3 cellular contexts compared by ENCODE assay signal in the genomic region with DNA sequence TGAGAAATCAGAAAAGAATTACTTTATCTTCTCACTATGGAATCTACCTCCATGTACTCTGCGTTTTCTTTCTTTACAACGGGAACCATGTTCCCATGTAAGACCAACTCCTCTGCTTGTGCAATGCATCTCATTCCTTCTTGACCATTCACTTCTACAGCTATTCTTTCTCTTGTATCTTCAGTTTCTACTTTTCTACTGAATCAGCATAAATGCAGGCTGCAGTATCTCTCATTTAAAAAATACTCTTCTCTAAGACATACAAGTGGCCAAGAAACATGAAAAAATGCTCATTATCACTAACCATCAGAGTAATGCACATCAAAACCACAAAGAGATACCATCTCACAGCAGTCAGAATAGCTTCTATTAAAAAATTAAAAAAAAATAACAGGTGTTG.
TF ChIP-seq lines count a peak whose summit lies in the region.

No MANE protein-coding gene starts in this region.

TF ChIP-seq in HepG2, 621 proteins besides CTCF, POLR2A, EP300 and RAD21:
- TF ChIP-seq SMAD3 (CRISPR knock-in tag; IDR thresholded peaks at IDR 0.05): no peak
- peak; percentile 69 to 87 for TF ChIP-seq MAFK (conservative IDR thresholded peaks at IDR 0.05 in 1 of 2, IDR thresholded peaks at IDR 0.05 in 1 of 2; ENCODE audit: low read length in 2 of 2)
- no peak for TF ChIP-seq SNAI1 (CRISPR knock-in tag; IDR thresholded peaks at IDR 0.05; ENCODE audit: borderline replicate concordance)
- TF ChIP-seq MAFF (IDR thresholded peaks at IDR 0.05; ENCODE audit: low read depth, low read length): peak; percentile 78

TF ChIP-seq in WTC11, 78 proteins besides CTCF, POLR2A, EP300 and RAD21:
- TF ChIP-seq EMX1 (CRISPR knock-in tag; IDR thresholded peaks at IDR 0.05) (no peak), ESRRA (CRISPR knock-in tag; IDR thresholded peaks at IDR 0.05; ENCODE audit: borderline replicate concordance) (no peak), IRF2 (CRISPR knock-in tag; IDR thresholded peaks at IDR 0.05; ENCODE audit: borderline replicate concordance, low read depth) (no peak), GABPB1 (CRISPR knock-in tag; IDR thresholded peaks at IDR 0.05) (no peak), SMAD3 (CRISPR knock-in tag; IDR thresholded peaks at IDR 0.05; ENCODE audit: borderline replicate concordance) (no peak), MXD4 (CRISPR knock-in tag; IDR thresholded peaks at IDR 0.05; ENCODE audit: borderline replicate concordance) (no peak), NFE2L1 (CRISPR knock-in tag; IDR thresholded peaks at IDR 0.05) (no peak)
- TF ChIP-seq, protein P1, sequence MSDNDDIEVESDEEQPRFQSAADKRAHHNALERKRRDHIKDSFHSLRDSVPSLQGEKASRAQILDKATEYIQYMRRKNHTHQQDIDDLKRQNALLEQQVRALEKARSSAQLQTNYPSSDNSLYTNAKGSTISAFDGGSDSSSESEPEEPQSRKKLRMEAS (CRISPR knock-in tag; IDR thresholded peaks at IDR 0.05): no peak
- TF ChIP-seq, protein P2, sequence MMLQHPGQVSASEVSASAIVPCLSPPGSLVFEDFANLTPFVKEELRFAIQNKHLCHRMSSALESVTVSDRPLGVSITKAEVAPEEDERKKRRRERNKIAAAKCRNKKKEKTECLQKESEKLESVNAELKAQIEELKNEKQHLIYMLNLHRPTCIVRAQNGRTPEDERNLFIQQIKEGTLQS (CRISPR knock-in tag; conservative IDR thresholded peaks at IDR 0.05): no peak
- TF ChIP-seq, protein P3, sequence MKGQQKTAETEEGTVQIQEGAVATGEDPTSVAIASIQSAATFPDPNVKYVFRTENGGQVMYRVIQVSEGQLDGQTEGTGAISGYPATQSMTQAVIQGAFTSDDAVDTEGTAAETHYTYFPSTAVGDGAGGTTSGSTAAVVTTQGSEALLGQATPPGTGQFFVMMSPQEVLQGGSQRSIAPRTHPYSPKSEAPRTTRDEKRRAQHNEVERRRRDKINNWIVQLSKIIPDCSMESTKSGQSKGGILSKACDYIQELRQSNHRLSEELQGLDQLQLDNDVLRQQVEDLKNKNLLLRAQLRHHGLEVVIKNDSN (CRISPR knock-in tag; IDR thresholded peaks at IDR 0.05): no peak
- TF ChIP-seq, protein P4, sequence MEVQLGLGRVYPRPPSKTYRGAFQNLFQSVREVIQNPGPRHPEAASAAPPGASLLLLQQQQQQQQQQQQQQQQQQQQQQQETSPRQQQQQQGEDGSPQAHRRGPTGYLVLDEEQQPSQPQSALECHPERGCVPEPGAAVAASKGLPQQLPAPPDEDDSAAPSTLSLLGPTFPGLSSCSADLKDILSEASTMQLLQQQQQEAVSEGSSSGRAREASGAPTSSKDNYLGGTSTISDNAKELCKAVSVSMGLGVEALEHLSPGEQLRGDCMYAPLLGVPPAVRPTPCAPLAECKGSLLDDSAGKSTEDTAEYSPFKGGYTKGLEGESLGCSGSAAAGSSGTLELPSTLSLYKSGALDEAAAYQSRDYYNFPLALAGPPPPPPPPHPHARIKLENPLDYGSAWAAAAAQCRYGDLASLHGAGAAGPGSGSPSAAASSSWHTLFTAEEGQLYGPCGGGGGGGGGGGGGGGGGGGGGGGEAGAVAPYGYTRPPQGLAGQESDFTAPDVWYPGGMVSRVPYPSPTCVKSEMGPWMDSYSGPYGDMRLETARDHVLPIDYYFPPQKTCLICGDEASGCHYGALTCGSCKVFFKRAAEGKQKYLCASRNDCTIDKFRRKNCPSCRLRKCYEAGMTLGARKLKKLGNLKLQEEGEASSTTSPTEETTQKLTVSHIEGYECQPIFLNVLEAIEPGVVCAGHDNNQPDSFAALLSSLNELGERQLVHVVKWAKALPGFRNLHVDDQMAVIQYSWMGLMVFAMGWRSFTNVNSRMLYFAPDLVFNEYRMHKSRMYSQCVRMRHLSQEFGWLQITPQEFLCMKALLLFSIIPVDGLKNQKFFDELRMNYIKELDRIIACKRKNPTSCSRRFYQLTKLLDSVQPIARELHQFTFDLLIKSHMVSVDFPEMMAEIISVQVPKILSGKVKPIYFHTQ (CRISPR knock-in tag; IDR thresholded peaks at IDR 0.05): no peak
TF ChIP-seq in WTC11: peak in this region for 0.

TF ChIP-seq in H1, 55 proteins besides CTCF, POLR2A, EP300 and RAD21:
- TF ChIP-seq MAFK (IDR thresholded peaks at IDR 0.05; ENCODE audit: low read depth, low read length) (peak; percentile 23; the same call in 1 of the 2 replicates), CBX8 (IDR thresholded peaks at IDR 0.05; ENCODE audit: borderline replicate concordance, low read depth, low read length) (no peak), HDAC2 (IDR thresholded peaks at IDR 0.05; ENCODE audit: borderline replicate concordance in 1 of 2, low read depth in 2 of 2, low read length in 2 of 2) (no peak), EGR1 (IDR thresholded peaks at IDR 0.05; ENCODE audit: borderline replicate concordance, low read depth, low read length) (no peak), PHF8 (conservative IDR thresholded peaks at IDR 0.05; ENCODE audit: low read depth, low read length) (no peak), RBBP5 (IDR thresholded peaks at IDR 0.05; ENCODE audit: borderline replicate concordance, low read depth, low read length) (no peak), JUN (IDR thresholded peaks at IDR 0.05; ENCODE audit: low read depth, low read length) (no peak), KDM4A (IDR thresholded peaks at IDR 0.05; ENCODE audit: low read depth, low read length, severe bottlenecking) (no peak)
